Comparison of ENCODE assay signal across 8 cellular contexts in genomic region chr15:74396445-74397238, GRCh38. TPM values are rescaled to one million over a fixed set of nuclear protein-coding genes. Genes with fewer than 3 reads are reported as not detected.
A peak's percentile ranks its signal among the peaks of the same experiment; 100 is the strongest.
DNase-seq lines count a peak whose midpoint lies in the region; ATAC-seq and TF ChIP-seq lines count a peak whose summit lies in the region.

No MANE protein-coding gene starts in this region.

- H3K27ac Mint-ChIP-seq in Caco-2 (ENCODE audit: unreplicated experiment) (peak overlapping the region; percentile 77), nephron (peak overlapping the region; percentile 2 to 98 (median 87)), osteocyte (ENCODE audit: unreplicated experiment) (no peak overlapping the region)
- H3K27ac Mint-ChIP-seq in activated T-helper 2 cell treated with anti-CD3 and anti-CD28 coated beads, Interferon-gamma antibody, Interleukin-2, Interleukin-4, amounts not matched to agents 10 μg/mL and 5 μg/mL and 100 μg/mL, durations not matched to agents 14 hours and 24 hours and 36 hours, result peak overlapping the region; percentile 98

- peak; percentile 35 for ATAC-seq in GM19351 (IDR thresholded peaks at IDR 0.05; ENCODE audit: unreplicated experiment)

- H3K9me3 ChIP-seq in Caco-2, result no peaks in the 10 kb centered on the region
- H3K9me3 ChIP-seq in KOPT-K1 (ENCODE audit: insufficient read depth, low read length, poor library complexity, severe bottlenecking), result no peaks in the 10 kb centered on the region

- H3K27ac ChIP-seq in KOPT-K1 (ENCODE audit: low read depth, low read length, poor library complexity, severe bottlenecking), result peak overlapping the region; percentile 99

- DNase-seq in Caco-2 (peak; percentile 68 to 84), NCI-H526 (lab: John Stamatoyannopoulos, UW) (no peak), NCI-H1417 treated with DMSO at 0.1 percent for 48 hours (lab: John Stamatoyannopoulos, UW) (no peak), osteocyte (ENCODE audit: extremely low spot score, unreplicated experiment) (no peak)
- no peak for DNase-seq in activated T-helper 2 cell treated with anti-CD3 and anti-CD28 coated beads, Interferon-gamma antibody, Interleukin-2, Interleukin-4, amounts not matched to agents 10 μg/mL and 5 μg/mL and 100 μg/mL, durations not matched to agents 14 hours and 24 hours and 36 hours (ENCODE audit: low spot score)

- CTCF ChIA-PET in Caco-2 (lab: Charles Lee), result interaction anchor here (0.6 to 1.5 kb wide), 3 partner anchors 14 to 42 kb away, joined by 3 to 6 read pairs (median 4); no protein-coding TSS in a partner anchor

- H3K27me3 Mint-ChIP-seq in Caco-2 (ENCODE audit: insufficient read depth, unreplicated experiment), result no peaks in the 10 kb centered on the region
- H3K27me3 Mint-ChIP-seq in activated T-helper 2 cell treated with anti-CD3 and anti-CD28 coated beads, Interferon-gamma antibody, Interleukin-2, Interleukin-4, amounts not matched to agents 10 μg/mL and 5 μg/mL and 100 μg/mL, durations not matched to agents 14 hours and 24 hours and 36 hours (ENCODE audit: low read depth), result no peaks in the 10 kb centered on the region
- H3K27me3 Mint-ChIP-seq in nephron (ENCODE audit: low read depth), result peaks cover 4% of the 10 kb centered on the region
- H3K27me3 Mint-ChIP-seq in osteocyte (ENCODE audit: unreplicated experiment), result no peaks in the 10 kb centered on the region

- BruUV-seq in Caco-2 (replicated peaks; lab: Mats Ljungman, UMichigan), result TSS peak; percentile 91

- H3K4me1 ChIP-seq in Caco-2, result peaks cover 52% of the 10 kb centered on the region

- TF ChIP-seq CTCF in Caco-2 (IDR thresholded peaks at IDR 0.05; ENCODE audit: insufficient read depth in 1 of 2, low read depth in 1 of 2, low read length in 1 of 2, severe bottlenecking in 1 of 2, unreplicated experiment in 1 of 2) (no peak), nephron (IDR thresholded peaks at IDR 0.05; ENCODE audit: unreplicated experiment in 3 of 3) (no peak), osteocyte (IDR thresholded peaks at IDR 0.05) (no peak)

- no peak overlapping the region for H3K4me3 ChIP-seq in Caco-2 (ENCODE audit: low read depth, low read length)

- H3K9me3 Mint-ChIP-seq in Caco-2 (ENCODE audit: unreplicated experiment), result no peaks in the 10 kb centered on the region
- no peaks in the 10 kb centered on the region for H3K9me3 Mint-ChIP-seq in activated T-helper 2 cell treated with anti-CD3 and anti-CD28 coated beads, Interferon-gamma antibody, Interleukin-2, Interleukin-4, amounts not matched to agents 10 μg/mL and 5 μg/mL and 100 μg/mL, durations not matched to agents 14 hours and 24 hours and 36 hours
- H3K9me3 Mint-ChIP-seq in nephron, result no peaks in the 10 kb centered on the region
- H3K9me3 Mint-ChIP-seq in osteocyte (ENCODE audit: unreplicated experiment), result no peaks in the 10 kb centered on the region

- H3K27me3 ChIP-seq in Caco-2 (replicated peaks; ENCODE audit: control insufficient read depth, insufficient read depth, low read length), result no peaks in the 10 kb centered on the region

- POLR2A ChIA-PET in Caco-2 (lab: Charles Lee), result interaction anchor here (0.6 to 1.0 kb wide), 2 partner anchors 47 to 144 kb away, joined by 3 to 4 read pairs; partner anchors contain the start of gene ARID3B

- H3K36me3 Mint-ChIP-seq in Caco-2 (ENCODE audit: insufficient read depth, unreplicated experiment), result no peaks in the 10 kb centered on the region
- H3K36me3 Mint-ChIP-seq in activated T-helper 2 cell treated with anti-CD3 and anti-CD28 coated beads, Interferon-gamma antibody, Interleukin-2, Interleukin-4, amounts not matched to agents 10 μg/mL and 5 μg/mL and 100 μg/mL, durations not matched to agents 14 hours and 24 hours and 36 hours (ENCODE audit: low read depth), result no peaks in the 10 kb centered on the region
- no peaks in the 10 kb centered on the region for H3K36me3 Mint-ChIP-seq in nephron (ENCODE audit: low read depth)
- no peaks in the 10 kb centered on the region for H3K36me3 Mint-ChIP-seq in osteocyte (ENCODE audit: unreplicated experiment)

- intact Hi-C loops in Caco-2 (cut with micrococcal nuclease; ENCODE audit: unreplicated experiment), result loop anchor here (1.0 kb wide), 1 partner anchor 7 kb away; no protein-coding TSS in a partner anchor
- intact Hi-C loops in activated T-helper 2 cell treated with anti-CD3 and anti-CD28 coated beads, Interferon-gamma antibody, Interleukin-2, Interleukin-4, amounts not matched to agents 10 μg/mL and 5 μg/mL and 100 μg/mL, durations not matched to agents 14 hours and 24 hours and 36 hours (cut with micrococcal nuclease), result loop anchor here (1.0 kb wide), 1 partner anchor 11 kb away; no protein-coding TSS in a partner anchor

- H3K36me3 ChIP-seq in Caco-2 (ENCODE audit: control insufficient read depth, insufficient read depth, low read length) (no peaks in the 10 kb centered on the region), KOPT-K1 (ENCODE audit: insufficient read depth, low read length) (no peaks in the 10 kb centered on the region)

- H3K4me3 Mint-ChIP-seq in Caco-2 (ENCODE audit: unreplicated experiment) (peak overlapping the region; percentile 6), nephron (no peak overlapping the region), osteocyte (ENCODE audit: unreplicated experiment) (no peak overlapping the region)
- H3K4me3 Mint-ChIP-seq in activated T-helper 2 cell treated with anti-CD3 and anti-CD28 coated beads, Interferon-gamma antibody, Interleukin-2, Interleukin-4, amounts not matched to agents 10 μg/mL and 5 μg/mL and 100 μg/mL, durations not matched to agents 14 hours and 24 hours and 36 hours (ENCODE audit: low read depth), result peak overlapping the region; percentile 59

- H3K4me1 Mint-ChIP-seq in Caco-2 (ENCODE audit: low read depth, unreplicated experiment) (peaks cover 73% of the 10 kb centered on the region), nephron (peaks cover 74% of the 10 kb centered on the region), osteocyte (ENCODE audit: unreplicated experiment) (peaks cover 7% of the 10 kb centered on the region)
- H3K4me1 Mint-ChIP-seq in activated T-helper 2 cell treated with anti-CD3 and anti-CD28 coated beads, Interferon-gamma antibody, Interleukin-2, Interleukin-4, amounts not matched to agents 10 μg/mL and 5 μg/mL and 100 μg/mL, durations not matched to agents 14 hours and 24 hours and 36 hours (ENCODE audit: low read depth), result peaks cover 82% of the 10 kb centered on the region

RNA-seq across cellular contexts. Expression of gene CYP11A1, which starts 29.2 kb away (rescaled TPM):
- total RNA-seq in Caco-2 (2022) (0.56 TPM in 1 of 2 replicates, not detected in the other), osteocyte (not detected in 2 replicates)
- total RNA-seq in activated T-helper 2 cell treated with anti-CD3 and anti-CD28 coated beads, Interferon-gamma antibody, Interleukin-2, Interleukin-4, amounts not matched to agents 10 μg/mL and 5 μg/mL and 100 μg/mL, durations not matched to agents 14 hours and 24 hours and 36 hours, result not detected in 2 replicates

RNA-seq across cellular contexts. Expression of gene SEMA7A, which starts 37.1 kb away (rescaled TPM):
- 31.4 and 38.1 TPM in 2 replicates for total RNA-seq in Caco-2 (2022)
- total RNA-seq in activated T-helper 2 cell treated with anti-CD3 and anti-CD28 coated beads, Interferon-gamma antibody, Interleukin-2, Interleukin-4, amounts not matched to agents 10 μg/mL and 5 μg/mL and 100 μg/mL, durations not matched to agents 14 hours and 24 hours and 36 hours, result 45.9 and 50.3 TPM in 2 replicates
- total RNA-seq in osteocyte, result 0.37 and 0.51 TPM in 2 replicates

Comparison
In these comparisons a context has a peak if more than half of its experiments do, and no peak if none do; other contexts are left out.
1. DNase-seq: peak in Caco-2 (2 of 2); none in activated T-helper 2 cell treated with anti-CD3 and anti-CD28 coated beads, Interferon-gamma antibody, Interleukin-2, Interleukin-4, amounts not matched to agents 10 μg/mL and 5 μg/mL and 100 μg/mL, durations not matched to agents 14 hours and 24 hours and 36 hours (single experiment), NCI-H526 (0 of 2), NCI-H1417 treated with DMSO at 0.1 percent for 48 hours (single experiment) and osteocyte (single experiment).
2. H3K4me3 Mint-ChIP-seq: peak in Caco-2 (single experiment) and activated T-helper 2 cell treated with anti-CD3 and anti-CD28 coated beads, Interferon-gamma antibody, Interleukin-2, Interleukin-4, amounts not matched to agents 10 μg/mL and 5 μg/mL and 100 μg/mL, durations not matched to agents 14 hours and 24 hours and 36 hours (single experiment); none in nephron (0 of 3) and osteocyte (single experiment).
3. RNA of gene SEMA7A, which starts 37.1 kb away (total RNA-seq): 45.9 to 50.3 TPM in activated T-helper 2 cell treated with anti-CD3 and anti-CD28 coated beads, Interferon-gamma antibody, Interleukin-2, Interleukin-4, amounts not matched to agents 10 μg/mL and 5 μg/mL and 100 μg/mL, durations not matched to agents 14 hours and 24 hours and 36 hours and 31.4 to 38.1 TPM in Caco-2; 0.37 to 0.51 TPM in osteocyte; every median in the first group is over 10 times any median in the second.